Comparison of ENCODE assay signal across 8 cellular contexts in the genomic region with DNA sequence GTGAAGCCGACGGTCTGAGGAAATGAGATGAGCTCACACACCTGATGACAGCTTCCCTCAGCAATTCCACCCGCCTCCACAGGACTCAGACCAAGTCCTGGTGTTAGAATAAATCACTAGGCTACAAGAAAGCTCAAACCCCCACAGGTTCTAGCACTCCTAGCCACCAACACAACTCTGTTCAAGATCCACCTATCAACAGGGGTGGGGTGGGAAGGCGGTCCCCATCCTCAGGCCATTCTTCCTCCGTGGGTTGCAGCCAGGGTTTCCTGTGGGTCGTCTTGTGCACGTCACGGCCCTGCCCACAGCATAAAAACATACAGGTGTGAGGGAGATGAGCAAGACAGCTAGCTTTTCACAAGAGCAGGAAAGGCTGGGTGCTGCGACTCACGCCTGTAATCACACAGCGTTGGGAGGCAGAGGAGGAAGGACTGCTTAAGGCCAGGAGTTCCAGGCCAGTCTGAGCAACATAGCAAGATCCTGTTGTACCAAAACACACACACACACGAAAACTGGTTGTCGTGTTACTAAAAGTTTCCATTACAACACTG.
A peak's percentile ranks its signal among the peaks of the same experiment; 100 is the strongest.
DNase-seq lines count a peak whose midpoint lies in the region; ATAC-seq and TF ChIP-seq lines count a peak whose summit lies in the region.

No MANE protein-coding gene starts in this region.

- H3K27ac ChIP-seq in HEK293 (ENCODE audit: extremely low read depth, low read depth, low read length) = no peak overlapping the region

- peak; percentile 76 for DNase-seq in activated CD8-positive, alpha-beta T cell treated with anti-CD3 and anti-CD28 coated beads for 36 hours
- DNase-seq in epithelial cell of esophagus (ENCODE audit: low read depth) = peak; percentile 83
- DNase-seq in stimulated activated CD4-positive, alpha-beta T cell treated with anti-CD3 and anti-CD28 coated beads, Interleukin-2, amount 100 ng/mL, for 24 hours = peak; percentile 51 to 53
- DNase-seq in DMS79 (lab: John Stamatoyannopoulos, UW) = no peak
- no peak for DNase-seq in HCEC 1CT

- intact Hi-C loops in activated CD8-positive, alpha-beta T cell treated with anti-CD3 and anti-CD28 coated beads for 36 hours (cut with micrococcal nuclease) = no loop called here

- peaks cover 8% of the 10 kb centered on the region for H3K36me3 Mint-ChIP-seq in activated CD8-positive, alpha-beta T cell treated with anti-CD3 and anti-CD28 coated beads for 36 hours (ENCODE audit: low read depth)

- no peak overlapping the region for H3K4me3 ChIP-seq in HEK293 (ENCODE audit: low read depth, low read length)
- no peak overlapping the region for H3K4me3 ChIP-seq in epithelial cell of esophagus (ENCODE audit: low read length)

- no peaks in the 10 kb centered on the region for H3K36me3 ChIP-seq in HEK293 (ENCODE audit: control insufficient read depth in 2 of 2, insufficient read depth in 1 of 2, low read length in 2 of 2)

- peaks cover 85% of the 10 kb centered on the region for H3K4me1 Mint-ChIP-seq in activated CD8-positive, alpha-beta T cell treated with anti-CD3 and anti-CD28 coated beads for 36 hours (ENCODE audit: low read depth)

- H3K27ac Mint-ChIP-seq in activated CD8-positive, alpha-beta T cell treated with anti-CD3 and anti-CD28 coated beads for 36 hours = peak overlapping the region; percentile 89

- H3K9me3 ChIP-seq in HEK293 (ENCODE audit: control insufficient read depth, insufficient read depth, low read depth, low read length) = no peaks in the 10 kb centered on the region

- ATAC-seq in activated CD8-positive, alpha-beta T cell treated with anti-CD3 and anti-CD28 coated beads for 36 hours = peak; percentile 65
- ATAC-seq in HG03432 (IDR thresholded peaks at IDR 0.05; ENCODE audit: unreplicated experiment) = no peak
- ATAC-seq in GM19023 (IDR thresholded peaks at IDR 0.05; ENCODE audit: unreplicated experiment) = no peak

- POLR2A ChIA-PET in HEK293 (lab: Yijun Ruan, JAX) = no interaction called here
- POLR2A ChIA-PET in activated CD8-positive, alpha-beta T cell treated with anti-CD3 and anti-CD28 coated beads for 36 hours (lab: Charles Lee) = interaction anchor here (0.7 to 2.1 kb wide), 8 partner anchors 9 to 47 kb away, joined by 3 to 6 read pairs (median 4); no protein-coding TSS in a partner anchor

- peak overlapping the region; percentile 5 for H3K4me3 Mint-ChIP-seq in activated CD8-positive, alpha-beta T cell treated with anti-CD3 and anti-CD28 coated beads for 36 hours

- TF ChIP-seq CTCF in HEK293 (tag by site-specific recombination; IDR thresholded peaks at IDR 0.05) = no peak
- TF ChIP-seq CTCF in activated CD8-positive, alpha-beta T cell treated with anti-CD3 and anti-CD28 coated beads for 36 hours (IDR thresholded peaks at IDR 0.05) = no peak
- TF ChIP-seq CTCF in epithelial cell of esophagus (IDR thresholded peaks at IDR 0.05; ENCODE audit: insufficient read depth, low read depth, low read length, missing control alignments) = no peak

- peaks cover 25% of the 10 kb centered on the region for H3K4me1 ChIP-seq in HEK293 (ENCODE audit: control insufficient read depth, insufficient read depth, low read length)

- H3K9me3 Mint-ChIP-seq in activated CD8-positive, alpha-beta T cell treated with anti-CD3 and anti-CD28 coated beads for 36 hours = no peaks in the 10 kb centered on the region

- no peaks in the 10 kb centered on the region for H3K27me3 Mint-ChIP-seq in activated CD8-positive, alpha-beta T cell treated with anti-CD3 and anti-CD28 coated beads for 36 hours

- CTCF ChIA-PET in HEK293 (lab: Yijun Ruan, JAX) = interaction anchor here (0.7 to 1.1 kb wide), 2 partner anchors 52 to 68 kb away, joined by 3 to 4 read pairs; no protein-coding TSS in a partner anchor
- CTCF ChIA-PET in activated CD8-positive, alpha-beta T cell treated with anti-CD3 and anti-CD28 coated beads for 36 hours (lab: Charles Lee) = interaction anchor here (0.6 to 1.6 kb wide), 4 partner anchors 35 to 99 kb away, joined by 3 read pairs; partner anchors contain the start of gene SPG7

TF ChIP-seq in HEK293, 187 proteins besides CTCF, POLR2A, EP300 and RAD21:
- TF ChIP-seq ZNF184 (tag by site-specific recombination; IDR thresholded peaks at IDR 0.05) = no peak
- peak; percentile 85 for TF ChIP-seq EGR2 (tag by site-specific recombination; IDR thresholded peaks at IDR 0.05; ENCODE audit: low read depth)
- no peak for TF ChIP-seq ZNF221 (tag by site-specific recombination; IDR thresholded peaks at IDR 0.05; ENCODE audit: borderline replicate concordance)
- peak; percentile 75 for TF ChIP-seq ZFHX2 (tag by site-specific recombination; conservative IDR thresholded peaks at IDR 0.05)
- TF ChIP-seq KLF1 (tag by site-specific recombination; IDR thresholded peaks at IDR 0.05) = peak; percentile 16; the same call in 1 of the 2 replicates
- TF ChIP-seq ZNF600 (tag by site-specific recombination; IDR thresholded peaks at IDR 0.05) = 0 out of 2 replicates have a peak, but pooled peaks have one; percentile 35
- 0 out of 2 replicates have a peak, but pooled peaks have one; percentile 20 for TF ChIP-seq ZBTB20 (tag by site-specific recombination; IDR thresholded peaks at IDR 0.05)
- peak; percentile 69 for TF ChIP-seq ZNF2 (tag by site-specific recombination; IDR thresholded peaks at IDR 0.05)
- no peak for TF ChIP-seq ZNF155 (tag by site-specific recombination; IDR thresholded peaks at IDR 0.05)
- peak; percentile 40; the same call in 1 of the 2 replicates for TF ChIP-seq ZNF140 (tag by site-specific recombination; IDR thresholded peaks at IDR 0.05)
- peak; percentile 65 for TF ChIP-seq SCRT2 (tag by site-specific recombination; IDR thresholded peaks at IDR 0.05)

Comparison
In these comparisons a context has a peak if more than half of its experiments do, and no peak if none do; other contexts are left out.
1. DNase-seq: peak in activated CD8-positive, alpha-beta T cell treated with anti-CD3 and anti-CD28 coated beads for 36 hours (single experiment), epithelial cell of esophagus (single experiment) and stimulated activated CD4-positive, alpha-beta T cell treated with anti-CD3 and anti-CD28 coated beads, Interleukin-2, amount 100 ng/mL, for 24 hours (2 of 2); none in DMS79 (single experiment) and HCEC 1CT (single experiment).